ENCODE assay signal across 18 cellular contexts in genomic region chr17:3596804-3597464, GRCh38. TPM values are rescaled to one million over a fixed set of nuclear protein-coding genes. Genes with fewer than 3 reads are reported as not detected.
DNase-seq lines count a peak whose midpoint lies in the region; ATAC-seq, FAIRE-seq and TF ChIP-seq lines count a peak whose summit lies in the region.
"Had no signal": no experiment of that assay in that cellular context is flagged by ENCODE, and none has a peak within 500 bp of the region (broad histone marks: within the 10 kb centered on the region; RNA-seq: fewer than 3 reads in every experiment).

No MANE protein-coding gene starts in this region.

- H3K9ac ChIP-seq in H1 (replicated peaks in 1 of 4; ENCODE audit: extremely low read depth in 1 of 4, low read depth in 3 of 4, low read length in 3 of 4): no peak overlapping the region
- no peak overlapping the region for H3K9ac ChIP-seq in mesendoderm (ENCODE audit: low read length)
- H3K9ac ChIP-seq: GM23248 had no signal

- H3K27me3 ChIP-seq in H1 (replicated peaks in 1 of 4; ENCODE audit: control insufficient read depth in 3 of 4, extremely low read depth in 1 of 4, insufficient read depth in 3 of 4, low read length in 3 of 4) (no peaks in the 10 kb centered on the region), mesendoderm (ENCODE audit: insufficient read depth, low read length, poor library complexity) (no peaks in the 10 kb centered on the region)
- H3K27me3 ChIP-seq: BE2C had no signal

- H4K91ac ChIP-seq in H1 (replicated peaks; ENCODE audit: insufficient read length, low read length): no peak overlapping the region

- intact Hi-C loops in natural killer cell (cut with micrococcal nuclease) (no loop called here), posterior vena cava (cut with DNase I) (no loop called here)
- intact Hi-C loops in activated T-helper 1 cell treated with anti-CD3 and anti-CD28 coated beads, Interleukin-12 subunit alpha, Interleukin-12 subunit beta, Interleukin-2, Interleukin-4 antibody, amounts not matched to agents 30 ng/mL and 10 ng/mL and 1 ng/mL, durations not matched to agents 14 hours and 24 hours and 36 hours (cut with micrococcal nuclease): no loop called here

- H3K4me1 Mint-ChIP-seq in natural killer cell treated with Interleukin-12 subunit alpha and Interleukin-12 subunit beta and Interleukin-15 and Interleukin-18, amount 100 ng/mL, for 72 hours (ENCODE audit: low read depth in 2 of 2): peaks cover 0 to 5% of the 10 kb centered on the region in 2 donors
- H3K4me1 Mint-ChIP-seq in natural killer cell: no peaks in the 10 kb centered on the region
- H3K4me1 Mint-ChIP-seq in activated T-helper 1 cell treated with anti-CD3 and anti-CD28 coated beads, Interleukin-12 subunit alpha, Interleukin-12 subunit beta, Interleukin-2, Interleukin-4 antibody, amounts not matched to agents 30 ng/mL and 10 ng/mL and 1 ng/mL, durations not matched to agents 14 hours and 24 hours and 36 hours (ENCODE audit: low read depth): no peaks in the 10 kb centered on the region
- H3K4me1 Mint-ChIP-seq: CD4-positive, alpha-beta memory T cell had no signal

- H3K23me2 ChIP-seq in H1 (ENCODE audit: low read depth, low read length): no peaks in the 10 kb centered on the region

- H3K4ac ChIP-seq in H1 (replicated peaks; ENCODE audit: insufficient read length, low read depth, low read length): no peak overlapping the region
- no peak overlapping the region for H3K4ac ChIP-seq in mesendoderm (ENCODE audit: low read depth, low read length)

- H3K79me2 ChIP-seq in H1 (ENCODE audit: control insufficient read depth in 1 of 2, insufficient read depth in 2 of 2, low read length in 2 of 2): no peaks in the 10 kb centered on the region
- H3K79me2 ChIP-seq in mesendoderm (ENCODE audit: control insufficient read depth, insufficient read depth, low read length): no peaks in the 10 kb centered on the region

- no peaks in the 10 kb centered on the region for H3K27me3 Mint-ChIP-seq in natural killer cell treated with Interleukin-12 subunit alpha and Interleukin-12 subunit beta and Interleukin-15 and Interleukin-18, amount 100 ng/mL, for 72 hours
- no peaks in the 10 kb centered on the region for H3K27me3 Mint-ChIP-seq in natural killer cell (ENCODE audit: low read depth in 2 of 2)
- H3K27me3 Mint-ChIP-seq in activated T-helper 1 cell treated with anti-CD3 and anti-CD28 coated beads, Interleukin-12 subunit alpha, Interleukin-12 subunit beta, Interleukin-2, Interleukin-4 antibody, amounts not matched to agents 30 ng/mL and 10 ng/mL and 1 ng/mL, durations not matched to agents 14 hours and 24 hours and 36 hours (ENCODE audit: insufficient read depth): no peaks in the 10 kb centered on the region
- H3K27me3 Mint-ChIP-seq: CD4-positive, alpha-beta memory T cell had no signal

- no peak overlapping the region for H3K18ac ChIP-seq in H1 (ENCODE audit: extremely low read depth, low read length)
- no peak overlapping the region for H3K18ac ChIP-seq in mesendoderm (ENCODE audit: low read length)

- H2AK5ac ChIP-seq in H1 (ENCODE audit: low read depth, low read length) (no peak overlapping the region), mesendoderm (ENCODE audit: low read length) (no peak overlapping the region)

- peak; percentile 35 for DNase-seq in natural killer cell treated with Interleukin-12 subunit alpha and Interleukin-12 subunit beta and Interleukin-15 and Interleukin-18, amount 100 ng/mL, for 72 hours (ENCODE audit: low spot score)
- DNase-seq in natural killer cell (no peak), H1 (ENCODE audit: low read depth in 1 of 2, low spot score in 2 of 2) (no peak), mesendoderm (peak; percentile 4), posterior vena cava (ENCODE audit: low spot score) (no peak)
- DNase-seq in activated T-helper 1 cell treated with anti-CD3 and anti-CD28 coated beads, Interleukin-12 subunit alpha, Interleukin-12 subunit beta, Interleukin-2, Interleukin-4 antibody, amounts not matched to agents 30 ng/mL and 10 ng/mL and 1 ng/mL, durations not matched to agents 14 hours and 24 hours and 36 hours (ENCODE audit: low spot score): no peak
- DNase-seq: BE2C; CD4-positive, alpha-beta memory T cell; DMS79; GM23248; HCEC 1CT; HFFc6 had no signal

- no peak overlapping the region for H2BK12ac ChIP-seq in H1 (ENCODE audit: low read depth, low read length)

- TF ChIP-seq EP300 in H1 (IDR thresholded peaks at IDR 0.05; ENCODE audit: borderline replicate concordance in 1 of 2, low read depth in 2 of 2, low read length in 2 of 2): no peak

- WGBS in H1 (ENCODE audit: extremely low coverage in 1 of 2, insufficient coverage in 1 of 2, insufficient read length in 1 of 2, insufficient replicate concordance in 2 of 2, low coverage in 1 of 2, low lambda C conversion rate in 2 of 2, missing lambda C conversion rate in 1 of 2), 2 experiments: 90% methylated on average over 26 of the region's 27 CpGs; no CpG with 5 or more reads in 1 of the 2 experiments
- no CpG with 5 or more reads among the region's 27 CpGs for WGBS in mesendoderm (ENCODE audit: extremely low coverage, insufficient coverage, low lambda C conversion rate)

- no peaks in the 10 kb centered on the region for H3K36me3 Mint-ChIP-seq in natural killer cell treated with Interleukin-12 subunit alpha and Interleukin-12 subunit beta and Interleukin-15 and Interleukin-18, amount 100 ng/mL, for 72 hours
- no peaks in the 10 kb centered on the region for H3K36me3 Mint-ChIP-seq in natural killer cell
- no peaks in the 10 kb centered on the region for H3K36me3 Mint-ChIP-seq in activated T-helper 1 cell treated with anti-CD3 and anti-CD28 coated beads, Interleukin-12 subunit alpha, Interleukin-12 subunit beta, Interleukin-2, Interleukin-4 antibody, amounts not matched to agents 30 ng/mL and 10 ng/mL and 1 ng/mL, durations not matched to agents 14 hours and 24 hours and 36 hours (ENCODE audit: low read depth)

- H3K4me3 Mint-ChIP-seq in natural killer cell treated with Interleukin-12 subunit alpha and Interleukin-12 subunit beta and Interleukin-15 and Interleukin-18, amount 100 ng/mL, for 72 hours: no peak overlapping the region
- no peak overlapping the region for H3K4me3 Mint-ChIP-seq in natural killer cell
- no peak overlapping the region for H3K4me3 Mint-ChIP-seq in activated T-helper 1 cell treated with anti-CD3 and anti-CD28 coated beads, Interleukin-12 subunit alpha, Interleukin-12 subunit beta, Interleukin-2, Interleukin-4 antibody, amounts not matched to agents 30 ng/mL and 10 ng/mL and 1 ng/mL, durations not matched to agents 14 hours and 24 hours and 36 hours
- H3K4me3 Mint-ChIP-seq: CD4-positive, alpha-beta memory T cell; HFFc6 had no signal

- no peak overlapping the region for H3K27ac ChIP-seq in H1 (ENCODE audit: low read depth, low read length)
- H3K27ac ChIP-seq in mesendoderm (ENCODE audit: low read depth, low read length): no peak overlapping the region
- H3K27ac ChIP-seq: A549, C4-2B, GM23248 had no signal

- TF ChIP-seq CTCF in natural killer cell (IDR thresholded peaks at IDR 0.05) (no peak), H1 (IDR thresholded peaks at IDR 0.05; ENCODE audit: control extremely low read depth in 1 of 3, insufficient read depth in 1 of 3, low read depth in 1 of 3, low read length in 3 of 3) (peak in 1 of 3 experiments; percentile 4; a peak in 1 of 4 replicates)

- H3K56ac ChIP-seq in H1 (replicated peaks; ENCODE audit: insufficient read length, low read depth, low read length) (no peak overlapping the region), mesendoderm (ENCODE audit: low read length) (no peak overlapping the region)

- peaks cover 0 to 2% of the 10 kb centered on the region in 2 experiments for H4K20me1 ChIP-seq in H1 (replicated peaks in 1 of 2; ENCODE audit: control insufficient read depth in 1 of 2, insufficient read depth in 2 of 2, low read length in 2 of 2)

- H4K5ac ChIP-seq in H1 (ENCODE audit: insufficient read length, low read depth, low read length) (no peak overlapping the region), mesendoderm (ENCODE audit: low read length) (no peak overlapping the region)

- TF ChIP-seq POLR2A in H1 (IDR thresholded peaks at IDR 0.05; ENCODE audit: control extremely low read depth in 1 of 2, low read depth in 2 of 2, low read length in 2 of 2): no peak

- POLR2A ChIA-PET in H1 (lab: Charles Lee; ENCODE audit: partially characterized antibody): interaction anchor here (0.7 kb wide), 1 partner anchor 212 kb away, joined by 3 read pairs; no protein-coding TSS in a partner anchor

- H2BK5ac ChIP-seq in H1 (ENCODE audit: low read depth, low read length): no peak overlapping the region
- H2BK5ac ChIP-seq in mesendoderm (ENCODE audit: low read length): no peak overlapping the region

- H3K36me3 ChIP-seq in H1 (ENCODE audit: control insufficient read depth in 2 of 4, insufficient read depth in 4 of 4, low read length in 3 of 4): no peaks in the 10 kb centered on the region
- no peaks in the 10 kb centered on the region for H3K36me3 ChIP-seq in mesendoderm (ENCODE audit: control insufficient read depth, insufficient read depth, low read length)
- H3K36me3 ChIP-seq: BE2C had no signal

- H2AFZ ChIP-seq in H1 (ENCODE audit: low read length): no peak overlapping the region
- H2AFZ ChIP-seq: GM23248 had no signal

- H3K4me2 ChIP-seq in H1 (ENCODE audit: insufficient read depth in 1 of 2, low read depth in 2 of 2, low read length in 2 of 2): no peak overlapping the region
- H3K4me2 ChIP-seq in mesendoderm (ENCODE audit: low read length): no peak overlapping the region
- H3K4me2 ChIP-seq: A549 had no signal

- no peak overlapping the region for H3K4me3 ChIP-seq in H1 (ENCODE audit: extremely low read depth in 1 of 4, insufficient read depth in 2 of 4, low read depth in 3 of 4, low read length in 4 of 4)
- no peak overlapping the region for H3K4me3 ChIP-seq in mesendoderm (ENCODE audit: low read length)
- H3K4me3 ChIP-seq: A549, GM12878, GM23248 had no signal

- H3K4me1 ChIP-seq in H1 (replicated peaks in 1 of 4; ENCODE audit: control insufficient read depth in 3 of 4, insufficient read depth in 4 of 4, low read length in 3 of 4): no peaks in the 10 kb centered on the region; a peak in 1 of 7 replicates
- no peaks in the 10 kb centered on the region for H3K4me1 ChIP-seq in mesendoderm (ENCODE audit: control insufficient read depth, low read depth, low read length)
- H3K4me1 ChIP-seq: A549 had no signal

- H3K79me1 ChIP-seq in H1 (ENCODE audit: low read depth, low read length): no peaks in the 10 kb centered on the region
- no peaks in the 10 kb centered on the region for H3K79me1 ChIP-seq in mesendoderm (ENCODE audit: low read length)

- FAIRE-seq in H1 (lab: Jason Lieb, UNC): no peak
- FAIRE-seq: A549, GM12878, GM18507, HTR-8/SVneo had no signal

- H4K8ac ChIP-seq in H1 (ENCODE audit: extremely low read depth, insufficient read depth, low read length) (peak overlapping the region; percentile 76; the same call in 1 of the 2 replicates), mesendoderm (ENCODE audit: low read depth, low read length) (no peak overlapping the region)

- H3K23ac ChIP-seq in H1 (ENCODE audit: insufficient read length): no peak overlapping the region
- no peak overlapping the region for H3K23ac ChIP-seq in mesendoderm (ENCODE audit: low read length)

- H2BK15ac ChIP-seq in H1 (ENCODE audit: low read length) (no peak overlapping the region), mesendoderm (replicated peaks; ENCODE audit: low read depth) (no peak overlapping the region)

- H3K9me3 Mint-ChIP-seq in natural killer cell treated with Interleukin-12 subunit alpha and Interleukin-12 subunit beta and Interleukin-15 and Interleukin-18, amount 100 ng/mL, for 72 hours: no peaks in the 10 kb centered on the region
- H3K9me3 Mint-ChIP-seq in natural killer cell: no peaks in the 10 kb centered on the region
- H3K9me3 Mint-ChIP-seq in activated T-helper 1 cell treated with anti-CD3 and anti-CD28 coated beads, Interleukin-12 subunit alpha, Interleukin-12 subunit beta, Interleukin-2, Interleukin-4 antibody, amounts not matched to agents 30 ng/mL and 10 ng/mL and 1 ng/mL, durations not matched to agents 14 hours and 24 hours and 36 hours: no peaks in the 10 kb centered on the region
- H3K9me3 Mint-ChIP-seq: CD4-positive, alpha-beta memory T cell; HFFc6 had no signal

- no peak overlapping the region for H2BK120ac ChIP-seq in H1 (replicated peaks; ENCODE audit: low read depth, low read length)
- H2BK120ac ChIP-seq in mesendoderm (ENCODE audit: low read depth, low read length): no peak overlapping the region

- CTCF ChIA-PET in H1 (lab: Charles Lee; ENCODE audit: partially characterized antibody): interaction anchor here (0.8 to 1.2 kb wide), 3 partner anchors 41 to 86 kb away, joined by 3 read pairs; no protein-coding TSS in a partner anchor

- no peak overlapping the region for H2BK20ac ChIP-seq in H1 (ENCODE audit: low read length)

- ATAC-seq in natural killer cell treated with Interleukin-12 subunit alpha and Interleukin-12 subunit beta and Interleukin-15 and Interleukin-18, amount 100 ng/mL, for 72 hours: no peak
- no peak for ATAC-seq in natural killer cell
- ATAC-seq in HG02981 (IDR thresholded peaks at IDR 0.05; ENCODE audit: unreplicated experiment): no peak
- ATAC-seq: A549, GM12878 had no signal

- H3K9me3 ChIP-seq in H1 (ENCODE audit: insufficient read depth in 2 of 2, low read depth in 1 of 2, low read length in 1 of 2): no peaks in the 10 kb centered on the region
- H3K9me3 ChIP-seq: A549, BE2C had no signal

- TF ChIP-seq RAD21 in H1 (IDR thresholded peaks at IDR 0.05 in 1 of 2, conservative IDR thresholded peaks at IDR 0.05 in 1 of 2; ENCODE audit: low read depth in 2 of 2, low read length in 2 of 2): peak in 1 of 2 experiments; percentile 19; a peak in 1 of 4 replicates

- H3K14ac ChIP-seq in H1 (ENCODE audit: insufficient read length): no peak overlapping the region

- H3K27ac Mint-ChIP-seq in natural killer cell treated with Interleukin-12 subunit alpha and Interleukin-12 subunit beta and Interleukin-15 and Interleukin-18, amount 100 ng/mL, for 72 hours: no peak overlapping the region
- no peak overlapping the region for H3K27ac Mint-ChIP-seq in natural killer cell
- no peak overlapping the region for H3K27ac Mint-ChIP-seq in activated T-helper 1 cell treated with anti-CD3 and anti-CD28 coated beads, Interleukin-12 subunit alpha, Interleukin-12 subunit beta, Interleukin-2, Interleukin-4 antibody, amounts not matched to agents 30 ng/mL and 10 ng/mL and 1 ng/mL, durations not matched to agents 14 hours and 24 hours and 36 hours
- H3K27ac Mint-ChIP-seq: HFFc6 had no signal

RNA-seq across cellular contexts. Expression of gene TRPV1, which starts 12.3 kb away (rescaled TPM):
- 100 to 1,000 TPM in 1 of 2 donors, 10 to 100 TPM in 1; 94.3 to 123 TPM for total RNA-seq in natural killer cell treated with Interleukin-12 subunit alpha and Interleukin-12 subunit beta and Interleukin-15 and Interleukin-18, amount 100 ng/mL, for 72 hours
- 1 to 10 TPM; 3.2 to 4.5 (median 4.2) TPM for total RNA-seq in natural killer cell
- 2.5 and 3.0 TPM in 2 replicates for total RNA-seq in H1 (2021; fragmentation: NEBNext Ultra II Directional; extraction: Animal tissue kit (Norgen Biotek cat#: 25700))
- 3.0 and 3.5 TPM in 2 replicates for polyA plus RNA-seq in H1 (2011; rRNA removed)
- 3.4 TPM for polyA plus RNA-seq in H1 (2011; cell fraction: cytosol; rRNA removed)
- polyA plus RNA-seq in H1 (2011; cell fraction: nucleus; rRNA removed): 10.8 TPM
- 2.8 to 3.6 TPM (median 3.5 TPM) in 4 replicates for polyA plus RNA-seq in H1 (2012, experiment 1 of 2)
- 1.5 TPM for polyA plus RNA-seq in H1 (2012, experiment 2 of 2)
- 2.1 TPM for polyA plus RNA-seq in H1 (2013, experiment 1 of 2)
- 1.9 TPM for polyA plus RNA-seq in H1 (2013, experiment 2 of 2)
- 3.5 and 4.8 TPM in 2 replicates for polyA minus RNA-seq in H1 (2011; rRNA and poly(A)+ RNA removed)
- 0.88 TPM for polyA minus RNA-seq in H1 (2011; cell fraction: cytosol; rRNA and poly(A)+ RNA removed)
- 3.9 TPM for polyA minus RNA-seq in H1 (2011; cell fraction: nucleus; rRNA and poly(A)+ RNA removed)
- polyA plus RNA-seq in mesendoderm (2013, experiment 1 of 2): 0.81 TPM
- 0.76 TPM for polyA plus RNA-seq in mesendoderm (2013, experiment 2 of 2)
- total RNA-seq in posterior vena cava: 1 to 10 TPM; 3.6 to 5.9 TPM
- 7.5 and 8.3 TPM in 2 replicates for total RNA-seq in activated T-helper 1 cell treated with anti-CD3 and anti-CD28 coated beads, Interleukin-12 subunit alpha, Interleukin-12 subunit beta, Interleukin-2, Interleukin-4 antibody, amounts not matched to agents 30 ng/mL and 10 ng/mL and 1 ng/mL, durations not matched to agents 14 hours and 24 hours and 36 hours

RNA-seq across cellular contexts. Expression of gene SHPK, which starts 39.1 kb away (rescaled TPM):
- total RNA-seq in natural killer cell treated with Interleukin-12 subunit alpha and Interleukin-12 subunit beta and Interleukin-15 and Interleukin-18, amount 100 ng/mL, for 72 hours: 100 to 1,000 TPM in 1 of 2 donors, 10 to 100 TPM in 1; 67.2 to 121 TPM
- total RNA-seq in natural killer cell (1 to 10 TPM; 5.8 to 9.3 (median 8.9) TPM), posterior vena cava (10 to 100 TPM in 1 of 2 donors, 1 to 10 TPM in 1; 6.1 to 13.3 TPM)
- 36.7 and 37.3 TPM in 2 replicates for total RNA-seq in H1 (2021; fragmentation: NEBNext Ultra II Directional; extraction: Animal tissue kit (Norgen Biotek cat#: 25700))
- 28.6 and 35.5 TPM in 2 replicates for polyA plus RNA-seq in H1 (2011; rRNA removed)
- 31.3 TPM for polyA plus RNA-seq in H1 (2011; cell fraction: cytosol; rRNA removed)
- polyA plus RNA-seq in H1 (2011; cell fraction: nucleus; rRNA removed): 30.6 TPM
- polyA plus RNA-seq in H1 (2012, experiment 1 of 2): 23.2 to 29.6 TPM (median 26.8 TPM) in 4 replicates
- polyA plus RNA-seq in H1 (2012, experiment 2 of 2): 30.1 TPM
- 17.8 TPM for polyA plus RNA-seq in H1 (2013, experiment 1 of 2)
- polyA plus RNA-seq in H1 (2013, experiment 2 of 2): 18.5 TPM
- polyA minus RNA-seq in H1 (2011; rRNA and poly(A)+ RNA removed): 52.4 and 60.5 TPM in 2 replicates
- polyA minus RNA-seq in H1 (2011; cell fraction: cytosol; rRNA and poly(A)+ RNA removed): 28.8 TPM
- 26.7 TPM for polyA minus RNA-seq in H1 (2011; cell fraction: nucleus; rRNA and poly(A)+ RNA removed)
- 18.6 TPM for polyA plus RNA-seq in mesendoderm (2013, experiment 1 of 2)
- 18.9 TPM for polyA plus RNA-seq in mesendoderm (2013, experiment 2 of 2)
- total RNA-seq in activated T-helper 1 cell treated with anti-CD3 and anti-CD28 coated beads, Interleukin-12 subunit alpha, Interleukin-12 subunit beta, Interleukin-2, Interleukin-4 antibody, amounts not matched to agents 30 ng/mL and 10 ng/mL and 1 ng/mL, durations not matched to agents 14 hours and 24 hours and 36 hours: 20.0 and 21.5 TPM in 2 replicates

RNA-seq across cellular contexts. Expression of gene TRPV3, which starts 39.3 kb away (rescaled TPM):
- total RNA-seq in natural killer cell treated with Interleukin-12 subunit alpha and Interleukin-12 subunit beta and Interleukin-15 and Interleukin-18, amount 100 ng/mL, for 72 hours: 1 to 10 TPM; 6.5 to 9.7 TPM
- 10 to 100 TPM in 1 of 3 donors, 1 to 10 TPM in 2; 5.6 to 10.3 (median 7.6) TPM for total RNA-seq in natural killer cell
- 0.40 and 0.56 TPM in 2 replicates for total RNA-seq in H1 (2021; fragmentation: NEBNext Ultra II Directional; extraction: Animal tissue kit (Norgen Biotek cat#: 25700))
- polyA plus RNA-seq in H1 (2011; rRNA removed): 1.0 and 1.1 TPM in 2 replicates
- polyA plus RNA-seq in H1 (2011; cell fraction: cytosol; rRNA removed): 1.6 TPM
- 3.0 TPM for polyA plus RNA-seq in H1 (2011; cell fraction: nucleus; rRNA removed)
- polyA plus RNA-seq in H1 (2012, experiment 1 of 2): 0.55 to 0.91 TPM (median 0.73 TPM) in 4 replicates
- polyA plus RNA-seq in H1 (2012, experiment 2 of 2): 0.12 TPM
- 0.36 TPM for polyA plus RNA-seq in H1 (2013, experiment 1 of 2)
- 0.28 TPM for polyA plus RNA-seq in H1 (2013, experiment 2 of 2)
- polyA minus RNA-seq in H1 (2011; rRNA and poly(A)+ RNA removed): 1.9 and 5.2 TPM in 2 replicates
- polyA minus RNA-seq in H1 (2011; cell fraction: cytosol; rRNA and poly(A)+ RNA removed): 1.3 TPM
- 1.9 TPM for polyA minus RNA-seq in H1 (2011; cell fraction: nucleus; rRNA and poly(A)+ RNA removed)
- 0.49 TPM for polyA plus RNA-seq in mesendoderm (2013, experiment 1 of 2)
- 0.48 TPM for polyA plus RNA-seq in mesendoderm (2013, experiment 2 of 2)
- total RNA-seq in posterior vena cava: 1 to 10 TPM; 1.5 to 2.7 TPM
- total RNA-seq in activated T-helper 1 cell treated with anti-CD3 and anti-CD28 coated beads, Interleukin-12 subunit alpha, Interleukin-12 subunit beta, Interleukin-2, Interleukin-4 antibody, amounts not matched to agents 30 ng/mL and 10 ng/mL and 1 ng/mL, durations not matched to agents 14 hours and 24 hours and 36 hours: 0.26 and 0.51 TPM in 2 replicates
- polyA plus RNA-seq: CD4-positive, alpha-beta memory T cell had no signal

RNA-seq across cellular contexts. Expression of gene CTNS, which starts 39.6 kb away (rescaled TPM):
- total RNA-seq in natural killer cell treated with Interleukin-12 subunit alpha and Interleukin-12 subunit beta and Interleukin-15 and Interleukin-18, amount 100 ng/mL, for 72 hours: 10 to 100 TPM; 11.1 to 24.5 TPM
- total RNA-seq in natural killer cell: 10 to 100 TPM in 1 of 3 donors, 1 to 10 TPM in 2; 7.6 to 24.2 (median 9.6) TPM
- total RNA-seq in H1 (2021; fragmentation: NEBNext Ultra II Directional; extraction: Animal tissue kit (Norgen Biotek cat#: 25700)): 12.9 and 16.4 TPM in 2 replicates
- 11.6 and 13.1 TPM in 2 replicates for polyA plus RNA-seq in H1 (2011; rRNA removed)
- polyA plus RNA-seq in H1 (2011; cell fraction: cytosol; rRNA removed): 11.9 TPM
- 22.3 TPM for polyA plus RNA-seq in H1 (2011; cell fraction: nucleus; rRNA removed)
- polyA plus RNA-seq in H1 (2012, experiment 1 of 2): 13.0 to 16.4 TPM (median 15.1 TPM) in 4 replicates
- 19.1 TPM for polyA plus RNA-seq in H1 (2012, experiment 2 of 2)
- polyA plus RNA-seq in H1 (2013, experiment 1 of 2): 22.0 TPM
- polyA plus RNA-seq in H1 (2013, experiment 2 of 2): 21.1 TPM
- 12.1 and 12.4 TPM in 2 replicates for polyA minus RNA-seq in H1 (2011; rRNA and poly(A)+ RNA removed)
- polyA minus RNA-seq in H1 (2011; cell fraction: cytosol; rRNA and poly(A)+ RNA removed): 6.5 TPM
- polyA minus RNA-seq in H1 (2011; cell fraction: nucleus; rRNA and poly(A)+ RNA removed): 13.1 TPM
- polyA plus RNA-seq in mesendoderm (2013, experiment 1 of 2): 15.3 TPM
- 16.5 TPM for polyA plus RNA-seq in mesendoderm (2013, experiment 2 of 2)
- 10 to 100 TPM in 1 of 2 donors, 1 to 10 TPM in 1; 9.2 to 11.7 TPM for total RNA-seq in posterior vena cava
- 47.5 and 55.3 TPM in 2 replicates for total RNA-seq in activated T-helper 1 cell treated with anti-CD3 and anti-CD28 coated beads, Interleukin-12 subunit alpha, Interleukin-12 subunit beta, Interleukin-2, Interleukin-4 antibody, amounts not matched to agents 30 ng/mL and 10 ng/mL and 1 ng/mL, durations not matched to agents 14 hours and 24 hours and 36 hours

Comparison
In these comparisons a context has a peak if more than half of its experiments do, and no peak if none do; other contexts are left out.
1. DNase-seq: peak in natural killer cell treated with Interleukin-12 subunit alpha and Interleukin-12 subunit beta and Interleukin-15 and Interleukin-18, amount 100 ng/mL, for 72 hours (single experiment) and mesendoderm (single experiment); none in natural killer cell (single experiment), H1 (0 of 2), posterior vena cava (single experiment) and activated T-helper 1 cell treated with anti-CD3 and anti-CD28 coated beads, Interleukin-12 subunit alpha, Interleukin-12 subunit beta, Interleukin-2, Interleukin-4 antibody, amounts not matched to agents 30 ng/mL and 10 ng/mL and 1 ng/mL, durations not matched to agents 14 hours and 24 hours and 36 hours (single experiment).
2. RNA of gene TRPV1, which starts 12.3 kb away (total RNA-seq): 94.3 to 123 TPM in natural killer cell treated with Interleukin-12 subunit alpha and Interleukin-12 subunit beta and Interleukin-15 and Interleukin-18, amount 100 ng/mL, for 72 hours; 7.5 to 8.3 TPM in activated T-helper 1 cell treated with anti-CD3 and anti-CD28 coated beads, Interleukin-12 subunit alpha, Interleukin-12 subunit beta, Interleukin-2, Interleukin-4 antibody, amounts not matched to agents 30 ng/mL and 10 ng/mL and 1 ng/mL, durations not matched to agents 14 hours and 24 hours and 36 hours, 3.6 to 5.9 TPM in posterior vena cava, 3.2 to 4.5 TPM in natural killer cell and 2.5 to 3.0 TPM in H1; every median in the first group is over 10 times any median in the second.